28 cellular contexts compared by ENCODE assay signal in the genomic region with DNA sequence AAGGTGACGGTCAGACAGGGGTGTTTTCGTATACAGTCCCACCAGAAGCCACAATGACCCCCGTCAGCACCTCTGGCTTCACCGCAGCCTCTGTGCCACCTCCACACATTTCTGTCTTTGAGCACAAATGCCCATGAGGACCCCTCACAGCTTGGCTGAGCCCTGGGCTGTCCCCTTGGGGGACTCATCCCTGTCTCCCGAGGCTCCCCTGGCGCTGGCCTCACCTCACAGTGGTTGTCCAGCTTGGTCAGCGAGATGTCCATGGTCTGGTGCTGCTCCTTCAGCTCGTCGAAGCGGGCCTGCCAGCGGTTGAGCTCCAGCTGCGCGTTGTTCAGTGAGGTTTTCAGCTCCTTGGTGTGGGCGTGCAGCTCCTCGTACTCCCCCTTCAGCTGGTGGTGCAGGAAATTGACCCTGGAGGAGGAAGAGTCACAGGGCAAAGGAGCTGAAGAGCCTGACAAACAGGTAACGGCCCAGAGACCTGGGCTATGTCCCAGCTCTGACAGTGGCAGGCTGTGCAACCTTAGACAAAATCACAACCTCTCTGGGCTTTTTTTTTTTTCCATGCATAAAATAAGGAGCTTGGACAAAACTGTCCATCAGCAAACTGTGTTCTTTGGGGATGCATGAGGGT. TPM values are rescaled to one million over a fixed set of nuclear protein-coding genes. Genes with fewer than 3 reads are reported as not detected.
A peak's percentile ranks its signal among the peaks of the same experiment; 100 is the strongest.
DNase-seq lines count a peak whose midpoint lies in the region; ATAC-seq and TF ChIP-seq lines count a peak whose summit lies in the region.
"Had no signal": no experiment of that assay in that cellular context is flagged by ENCODE, and none has a peak within 500 bp of the region (broad histone marks: within the 10 kb centered on the region; RNA-seq: fewer than 3 reads in every experiment).

No MANE protein-coding gene starts in this region.

- no peak overlapping the region for H3K4me2 ChIP-seq in PC-9

- H3K27ac ChIP-seq in CD4-positive, alpha-beta memory T cell (ENCODE audit: low read depth, low read length) = no peak overlapping the region
- peak overlapping the region; percentile 7 for H3K27ac ChIP-seq in naive thymus-derived CD4-positive, alpha-beta T cell (ENCODE audit: low read depth, low read length)
- no peak overlapping the region for H3K27ac ChIP-seq in PC-9
- H3K27ac ChIP-seq: 22Rv1, adrenal gland, esophagus muscularis mucosa, GM23248, testis, VCaP had no signal

- CTCF ChIA-PET in activated CD4-positive, alpha-beta T cell treated with anti-CD3 and anti-CD28 coated beads for 36 hours (lab: Charles Lee) = interaction anchor here (0.5 to 2.7 kb wide), 6 partner anchors 10 to 124 kb away, joined by 3 to 16 read pairs (median 5); no protein-coding TSS in a partner anchor
- CTCF ChIA-PET in CD4-positive, alpha-beta memory T cell (lab: Charles Lee; ENCODE audit: partially characterized antibody) = interaction anchor here (1.1 to 25.0 kb wide), 6 partner anchors 7 to 132 kb away, joined by 3 to 480 read pairs (median 4); no protein-coding TSS in a partner anchor
- CTCF ChIA-PET in naive thymus-derived CD4-positive, alpha-beta T cell (lab: Charles Lee) = interaction anchor here (0.9 to 1.2 kb wide), 2 partner anchors 47 to 120 kb away, joined by 3 read pairs; no protein-coding TSS in a partner anchor
- CTCF ChIA-PET in PC-9 (lab: Charles Lee) = no interaction called here

- H3K4me1 Mint-ChIP-seq in activated CD4-positive, alpha-beta T cell treated with anti-CD3 and anti-CD28 coated beads for 36 hours = peaks cover 37% of the 10 kb centered on the region
- H3K4me1 Mint-ChIP-seq in CD4-positive, alpha-beta memory T cell = peaks cover 7 to 18% (median 7%) of the 10 kb centered on the region in 4 donors
- peaks cover 29% of the 10 kb centered on the region for H3K4me1 Mint-ChIP-seq in activated naive CD8-positive, alpha-beta T cell (ENCODE audit: low read depth)
- peaks cover 4 to 36% (median 9%) of the 10 kb centered on the region in 7 donors for H3K4me1 Mint-ChIP-seq in naive thymus-derived CD4-positive, alpha-beta T cell
- H3K4me1 Mint-ChIP-seq in progenitor cell of endocrine pancreas (ENCODE audit: low read depth) = no peaks in the 10 kb centered on the region
- H3K4me1 Mint-ChIP-seq: CD14-positive monocyte had no signal

- H3K27ac Mint-ChIP-seq in activated CD4-positive, alpha-beta T cell treated with anti-CD3 and anti-CD28 coated beads for 36 hours = peak overlapping the region; percentile 71
- peak overlapping the region in 4 of 7 donors; percentile 10 to 87 (median 56) for H3K27ac Mint-ChIP-seq in CD4-positive, alpha-beta memory T cell
- peak overlapping the region; percentile 34 for H3K27ac Mint-ChIP-seq in activated naive CD8-positive, alpha-beta T cell
- H3K27ac Mint-ChIP-seq in naive thymus-derived CD4-positive, alpha-beta T cell = peak overlapping the region in 8 of 9 donors; percentile 12 to 82 (median 42)
- H3K27ac Mint-ChIP-seq in progenitor cell of endocrine pancreas = no peak overlapping the region

- H4K20me1 ChIP-seq in PC-9 (ENCODE audit: insufficient read depth) = no peaks in the 10 kb centered on the region

- intact Hi-C loops in activated CD4-positive, alpha-beta T cell treated with anti-CD3 and anti-CD28 coated beads for 36 hours (cut with DNase I, micrococcal nuclease) = no loop called here
- intact Hi-C loops in CD4-positive, alpha-beta memory T cell (cut with micrococcal nuclease) = no loop called here
- intact Hi-C loops in naive thymus-derived CD4-positive, alpha-beta T cell (cut with micrococcal nuclease) = no loop called here
- intact Hi-C loops in PC-9 (cut with micrococcal nuclease; ENCODE audit: unreplicated experiment) = no loop called here

- H3K36me3 ChIP-seq in CD4-positive, alpha-beta memory T cell (ENCODE audit: insufficient read depth, low read length) = peaks cover 99% of the 10 kb centered on the region
- H3K36me3 ChIP-seq in naive thymus-derived CD4-positive, alpha-beta T cell (ENCODE audit: control insufficient read depth in 2 of 3, insufficient read depth in 3 of 3, low read length in 3 of 3) = peaks cover 70 to 100% (median 73%) of the 10 kb centered on the region in 3 experiments
- no peaks in the 10 kb centered on the region for H3K36me3 ChIP-seq in PC-9 (ENCODE audit: low read depth)
- H3K36me3 ChIP-seq: adrenal gland had no signal

- no peak overlapping the region for H3K4me3 Mint-ChIP-seq in activated CD4-positive, alpha-beta T cell treated with anti-CD3 and anti-CD28 coated beads for 36 hours
- peak overlapping the region in 2 of 8 donors; percentile 6 to 52 for H3K4me3 Mint-ChIP-seq in CD4-positive, alpha-beta memory T cell
- H3K4me3 Mint-ChIP-seq in activated naive CD8-positive, alpha-beta T cell = no peak overlapping the region
- H3K4me3 Mint-ChIP-seq in naive thymus-derived CD4-positive, alpha-beta T cell = no peak overlapping the region
- H3K4me3 Mint-ChIP-seq in progenitor cell of endocrine pancreas (ENCODE audit: low read depth) = no peak overlapping the region
- H3K4me3 Mint-ChIP-seq: activated CD4-positive, alpha-beta T cell treated with anti-CD3 and anti-CD28 coated beads, Interleukin-2, amount 10 ng/mL, durations not matched to agents 24 days and 14 days; CD14-positive monocyte had no signal

- H3K4me3 ChIP-seq in CD4-positive, alpha-beta memory T cell (ENCODE audit: low read length in 2 of 2) = no peak overlapping the region
- H3K4me3 ChIP-seq in naive thymus-derived CD4-positive, alpha-beta T cell (ENCODE audit: low read length) = no peak overlapping the region
- H3K4me3 ChIP-seq in PC-9 = no peak overlapping the region
- H3K4me3 ChIP-seq: adrenal gland, esophagus muscularis mucosa, GM23248, testis had no signal

- no peak for ATAC-seq in activated CD4-positive, alpha-beta T cell treated with anti-CD3 and anti-CD28 coated beads for 36 hours
- no peak for ATAC-seq in naive thymus-derived CD4-positive, alpha-beta T cell
- no peak for ATAC-seq in GM21390 (IDR thresholded peaks at IDR 0.05; ENCODE audit: unreplicated experiment)
- ATAC-seq: left ventricle myocardium superior had no signal

- BruUV-seq in PC-9 (replicated peaks; lab: Mats Ljungman, UMichigan) = no TSS peak

- no peaks in the 10 kb centered on the region for H3K9me2 ChIP-seq in PC-9 (ENCODE audit: insufficient read depth)

- H3K4me1 ChIP-seq in CD4-positive, alpha-beta memory T cell (ENCODE audit: insufficient read depth, low read length) = peaks cover 5% of the 10 kb centered on the region
- no peaks in the 10 kb centered on the region for H3K4me1 ChIP-seq in naive thymus-derived CD4-positive, alpha-beta T cell (ENCODE audit: control insufficient read depth in 2 of 2, insufficient read depth in 2 of 2, low read length in 2 of 2)
- no peaks in the 10 kb centered on the region for H3K4me1 ChIP-seq in PC-9 (replicated peaks; ENCODE audit: insufficient read depth)
- H3K4me1 ChIP-seq: adrenal gland, testis had no signal

- H3K27me3 Mint-ChIP-seq in activated CD4-positive, alpha-beta T cell treated with anti-CD3 and anti-CD28 coated beads for 36 hours = no peaks in the 10 kb centered on the region
- no peaks in the 10 kb centered on the region for H3K27me3 Mint-ChIP-seq in CD4-positive, alpha-beta memory T cell
- no peaks in the 10 kb centered on the region for H3K27me3 Mint-ChIP-seq in activated naive CD8-positive, alpha-beta T cell
- H3K27me3 Mint-ChIP-seq in naive thymus-derived CD4-positive, alpha-beta T cell = no peaks in the 10 kb centered on the region
- H3K27me3 Mint-ChIP-seq in progenitor cell of endocrine pancreas = no peaks in the 10 kb centered on the region
- H3K27me3 Mint-ChIP-seq: activated CD4-positive, alpha-beta T cell treated with anti-CD3 and anti-CD28 coated beads, Interleukin-2, amount 10 ng/mL, durations not matched to agents 24 days and 14 days had no signal

- H3K27me3 ChIP-seq in CD4-positive, alpha-beta memory T cell (ENCODE audit: insufficient read depth, low read length) = no peaks in the 10 kb centered on the region
- no peaks in the 10 kb centered on the region for H3K27me3 ChIP-seq in naive thymus-derived CD4-positive, alpha-beta T cell (ENCODE audit: control insufficient read depth in 2 of 2, insufficient read depth in 2 of 2, low read length in 2 of 2)
- H3K27me3 ChIP-seq in PC-9 (ENCODE audit: insufficient read depth, low read depth) = no peaks in the 10 kb centered on the region
- H3K27me3 ChIP-seq: adrenal gland, esophagus muscularis mucosa, testis had no signal

- H3K36me3 Mint-ChIP-seq in activated CD4-positive, alpha-beta T cell treated with anti-CD3 and anti-CD28 coated beads for 36 hours (ENCODE audit: low read depth) = peaks cover 82% of the 10 kb centered on the region
- H3K36me3 Mint-ChIP-seq in CD4-positive, alpha-beta memory T cell = peaks cover 82 to 92% of the 10 kb centered on the region in 2 donors
- peaks cover 8% of the 10 kb centered on the region for H3K36me3 Mint-ChIP-seq in activated naive CD8-positive, alpha-beta T cell
- H3K36me3 Mint-ChIP-seq in naive thymus-derived CD4-positive, alpha-beta T cell = peaks cover 16 to 68% (median 50%) of the 10 kb centered on the region in 5 donors
- H3K36me3 Mint-ChIP-seq in progenitor cell of endocrine pancreas (ENCODE audit: insufficient read depth) = peaks cover 40% of the 10 kb centered on the region

- H3K9me3 Mint-ChIP-seq in activated CD4-positive, alpha-beta T cell treated with anti-CD3 and anti-CD28 coated beads for 36 hours (ENCODE audit: low read depth) = no peaks in the 10 kb centered on the region
- peaks cover 0 to 3% (median 0%) of the 10 kb centered on the region in 8 donors for H3K9me3 Mint-ChIP-seq in CD4-positive, alpha-beta memory T cell
- no peaks in the 10 kb centered on the region for H3K9me3 Mint-ChIP-seq in activated naive CD8-positive, alpha-beta T cell (ENCODE audit: low read depth)
- H3K9me3 Mint-ChIP-seq in naive thymus-derived CD4-positive, alpha-beta T cell = no peaks in the 10 kb centered on the region
- no peaks in the 10 kb centered on the region for H3K9me3 Mint-ChIP-seq in progenitor cell of endocrine pancreas (ENCODE audit: low read depth)
- H3K9me3 Mint-ChIP-seq: activated CD4-positive, alpha-beta T cell treated with anti-CD3 and anti-CD28 coated beads, Interleukin-2, amount 10 ng/mL, durations not matched to agents 24 days and 14 days; activated T-helper 2 cell treated with anti-CD3 and anti-CD28 coated beads, Interferon-gamma antibody, Interleukin-2, Interleukin-4, amounts not matched to agents 10 μg/mL and 5 μg/mL and 100 μg/mL, durations not matched to agents 14 hours and 24 hours and 36 hours had no signal

- no peaks in the 10 kb centered on the region for H3F3A ChIP-seq in PC-9 (ENCODE audit: insufficient read depth, low read depth)

- TF ChIP-seq CTCF in progenitor cell of endocrine pancreas (IDR thresholded peaks at IDR 0.05; ENCODE audit: unreplicated experiment) = no peak
- no peak for TF ChIP-seq CTCF in PC-9 (conservative IDR thresholded peaks at IDR 0.05)

- H2AFZ ChIP-seq in PC-9 = no peak overlapping the region
- H2AFZ ChIP-seq: GM23248 had no signal

- H3K79me2 ChIP-seq in PC-9 (ENCODE audit: low read depth) = no peaks in the 10 kb centered on the region

- no peak for DNase-seq in activated CD4-positive, alpha-beta T cell treated with anti-CD3 and anti-CD28 coated beads for 36 hours
- no peak for DNase-seq in activated CD4-positive, alpha-beta T cell treated with anti-CD3 and anti-CD28 coated beads for 1 hour
- DNase-seq in CD4-positive, alpha-beta memory T cell = peak in 1 of 5 donors; percentile 26
- no peak for DNase-seq in naive thymus-derived CD4-positive, alpha-beta T cell
- no peak for DNase-seq in progenitor cell of endocrine pancreas (ENCODE audit: low spot score, unreplicated experiment)
- DNase-seq in PC-9 = no peak
- DNase-seq: activated CD4-positive, alpha-beta T cell treated with anti-CD3 and anti-CD28 coated beads, Interleukin-2, amount 10 ng/mL, durations not matched to agents 24 days and 14 days; adrenal gland; foreskin fibroblast; GM23248; islet precursor cell; KBM-7; left ventricle myocardium superior; NCI-H1092 treated with DMSO at 0.1 percent for 48 hours; NCI-H187; NCI-H2171; SIG-M5; stimulated activated naive CD4-positive, alpha-beta T cell treated with Interleukin-2 at 50 U/mL for 16 hours; T-helper 9 cell; testis had no signal

- no peaks in the 10 kb centered on the region for H3K9me3 ChIP-seq in CD4-positive, alpha-beta memory T cell (ENCODE audit: control insufficient read depth in 1 of 2, low read length in 2 of 2)
- H3K9me3 ChIP-seq in naive thymus-derived CD4-positive, alpha-beta T cell (ENCODE audit: control insufficient read depth in 2 of 3, low read length in 3 of 3) = no peaks in the 10 kb centered on the region
- H3K9me3 ChIP-seq in PC-9 (ENCODE audit: insufficient read depth, low read depth) = no peaks in the 10 kb centered on the region
- H3K9me3 ChIP-seq: adrenal gland, esophagus muscularis mucosa, testis had no signal

- POLR2A ChIA-PET in activated CD4-positive, alpha-beta T cell treated with anti-CD3 and anti-CD28 coated beads for 36 hours (lab: Charles Lee) = interaction anchor here (0.6 kb wide), 1 partner anchor 95 kb away, joined by 4 read pairs; no protein-coding TSS in a partner anchor
- POLR2A ChIA-PET in CD4-positive, alpha-beta memory T cell (lab: Charles Lee; ENCODE audit: partially characterized antibody) = interaction anchor here (0.9 to 2.0 kb wide), 5 partner anchors 13 to 121 kb away, joined by 3 to 4 read pairs (median 4); no protein-coding TSS in a partner anchor
- POLR2A ChIA-PET in naive thymus-derived CD4-positive, alpha-beta T cell (lab: Charles Lee) = interaction anchor here (1.0 kb wide), 1 partner anchor 65 kb away, joined by 3 read pairs; no protein-coding TSS in a partner anchor
- POLR2A ChIA-PET in PC-9 (lab: Charles Lee; ENCODE audit: unreplicated experiment) = no interaction called here

RNA-seq across cellular contexts. Expression of gene GPR68, which starts 52.7 kb away (rescaled TPM):
- total RNA-seq in activated CD4-positive, alpha-beta T cell treated with anti-CD3 and anti-CD28 coated beads for 36 hours = 10 to 100 TPM in 1 of 2 experiments, 1 to 10 TPM in 1; 9.4 to 11.2 TPM
- 10 to 100 TPM; 10.6 to 10.8 TPM for total RNA-seq in CD4-positive, alpha-beta memory T cell
- 1 to 10 TPM; 3.0 to 8.3 TPM for polyA plus RNA-seq in CD4-positive, alpha-beta memory T cell
- 10 to 100 TPM in 1 of 5 experiments, 1 to 10 TPM in 3, under 1 TPM in 1; 0.86 to 38.6 (median 2.3) TPM for total RNA-seq in naive thymus-derived CD4-positive, alpha-beta T cell
- under 1 TPM in 1 of 2 donors, not detected in 1; 0.67 TPM for polyA plus RNA-seq in naive thymus-derived CD4-positive, alpha-beta T cell
- total RNA-seq in progenitor cell of endocrine pancreas (0.31 and 0.87 TPM in 2 replicates), PC-9 (2021) (not detected in 2 replicates)
- total RNA-seq: NCI-H460 had no signal
